Comparison of ENCODE assay signal across 18 cellular contexts in genomic region chr10:77562742-77563141, GRCh38.
"Had no signal": no experiment of that assay in that cellular context is flagged by ENCODE, and none has a peak within 500 bp of the region (broad histone marks: within the 10 kb centered on the region; RNA-seq: fewer than 3 reads in every experiment).

No MANE protein-coding gene starts in this region.

- ATAC-seq: activated CD8-positive, alpha-beta T cell treated with anti-CD3 and anti-CD28 coated beads, Interleukin-2, amount 10 ng/mL, durations not matched to agents 7 days and 5 days; activated T-cell treated with anti-CD3 and anti-CD28 coated beads, Interleukin-2, amount 50 U/mL, for 4 hours; gastrocnemius medialis; heart left ventricle; left ventricle myocardium superior had no signal

- H3K27ac ChIP-seq: brain microvascular endothelial cell, colonic mucosa, gastrocnemius medialis had no signal

- DNase-seq: activated CD4-positive, alpha-beta T cell treated with anti-CD3 and anti-CD28 coated beads, Interleukin-2, amount 10 ng/mL, durations not matched to agents 24 days and 14 days; activated CD4-positive, CD25-positive, alpha-beta regulatory T cell; activated CD8-positive, alpha-beta T cell treated with anti-CD3 and anti-CD28 coated beads, Interleukin-2, amount 10 ng/mL, durations not matched to agents 7 days and 5 days; activated naive CD4-positive, alpha-beta T cell treated with anti-CD3 and anti-CD28 coated beads for 36 hours; activated T-cell treated with anti-CD3 and anti-CD28 coated beads, Interleukin-2, amount 50 U/mL, for 4 hours; brain microvascular endothelial cell; central memory CD4-positive, alpha-beta T cell; colonic mucosa; gastrocnemius medialis; heart left ventricle; left ventricle myocardium superior; occipital lobe; posterior cingulate gyrus; stimulated activated CD4-positive, alpha-beta T cell treated with anti-CD3 and anti-CD28 coated beads, Interleukin-12 subunit alpha, Interleukin-12 subunit beta, amount 100 ng/mL, for 4 hours; stimulated activated CD4-positive, alpha-beta T cell treated with anti-CD3 and anti-CD28 coated beads, Interleukin-2, amount 100 ng/mL, for 24 hours; stimulated activated naive CD4-positive, alpha-beta T cell treated with Interleukin-2 at 50 U/mL for 16 hours; uterus had no signal

- H3K27me3 ChIP-seq: brain microvascular endothelial cell, colonic mucosa, gastrocnemius medialis, tibial nerve, uterus had no signal

- H3K9me3 ChIP-seq: colonic mucosa, gastrocnemius medialis, heart left ventricle, tibial nerve, uterus had no signal

- H3K4me3 ChIP-seq: colonic mucosa, gastrocnemius medialis, heart left ventricle, tibial nerve, uterus had no signal

- H3K36me3 ChIP-seq: brain microvascular endothelial cell, colonic mucosa, gastrocnemius medialis, heart left ventricle, tibial nerve, uterus had no signal
